1 cellular context compared by ENCODE assay signal in the genomic region with DNA sequence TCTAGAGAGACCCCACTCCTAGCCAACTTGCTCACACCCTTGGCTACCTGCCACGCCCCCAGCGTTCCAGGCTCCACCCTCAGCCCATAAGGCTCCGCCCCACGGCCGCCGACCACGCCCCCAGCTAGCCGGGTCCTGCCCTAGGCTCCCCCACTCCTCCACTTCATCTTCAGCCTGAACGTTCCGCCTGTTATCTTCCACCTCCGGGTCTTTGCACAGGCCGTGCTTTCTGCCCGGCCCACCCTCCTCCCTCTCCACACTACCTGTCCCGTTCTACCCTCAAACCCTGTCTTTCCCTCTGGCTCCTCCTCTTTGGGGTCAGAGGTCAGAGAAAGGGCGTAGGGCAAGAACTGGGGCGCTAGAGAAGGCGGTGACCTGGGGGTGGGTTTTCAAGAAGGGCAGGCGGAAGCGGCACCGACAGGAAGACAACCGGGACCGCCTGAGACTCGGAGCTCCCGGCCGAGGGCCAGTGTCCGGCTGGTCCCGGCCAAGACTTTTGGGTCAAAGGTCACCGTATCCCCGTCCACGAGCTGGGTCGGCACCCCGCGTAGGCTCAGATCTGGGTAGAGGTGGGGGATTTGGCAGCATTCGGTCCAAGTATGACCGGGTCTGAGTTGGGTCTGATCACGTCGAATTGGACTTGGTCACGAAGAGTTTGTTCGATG.
TF ChIP-seq lines count a peak whose summit lies in the region.

No MANE protein-coding gene starts in this region.

TF ChIP-seq in K562, 482 proteins besides CTCF, POLR2A, EP300 and RAD21 (continued from another document and continues in another):
- TF ChIP-seq, protein P1, sequence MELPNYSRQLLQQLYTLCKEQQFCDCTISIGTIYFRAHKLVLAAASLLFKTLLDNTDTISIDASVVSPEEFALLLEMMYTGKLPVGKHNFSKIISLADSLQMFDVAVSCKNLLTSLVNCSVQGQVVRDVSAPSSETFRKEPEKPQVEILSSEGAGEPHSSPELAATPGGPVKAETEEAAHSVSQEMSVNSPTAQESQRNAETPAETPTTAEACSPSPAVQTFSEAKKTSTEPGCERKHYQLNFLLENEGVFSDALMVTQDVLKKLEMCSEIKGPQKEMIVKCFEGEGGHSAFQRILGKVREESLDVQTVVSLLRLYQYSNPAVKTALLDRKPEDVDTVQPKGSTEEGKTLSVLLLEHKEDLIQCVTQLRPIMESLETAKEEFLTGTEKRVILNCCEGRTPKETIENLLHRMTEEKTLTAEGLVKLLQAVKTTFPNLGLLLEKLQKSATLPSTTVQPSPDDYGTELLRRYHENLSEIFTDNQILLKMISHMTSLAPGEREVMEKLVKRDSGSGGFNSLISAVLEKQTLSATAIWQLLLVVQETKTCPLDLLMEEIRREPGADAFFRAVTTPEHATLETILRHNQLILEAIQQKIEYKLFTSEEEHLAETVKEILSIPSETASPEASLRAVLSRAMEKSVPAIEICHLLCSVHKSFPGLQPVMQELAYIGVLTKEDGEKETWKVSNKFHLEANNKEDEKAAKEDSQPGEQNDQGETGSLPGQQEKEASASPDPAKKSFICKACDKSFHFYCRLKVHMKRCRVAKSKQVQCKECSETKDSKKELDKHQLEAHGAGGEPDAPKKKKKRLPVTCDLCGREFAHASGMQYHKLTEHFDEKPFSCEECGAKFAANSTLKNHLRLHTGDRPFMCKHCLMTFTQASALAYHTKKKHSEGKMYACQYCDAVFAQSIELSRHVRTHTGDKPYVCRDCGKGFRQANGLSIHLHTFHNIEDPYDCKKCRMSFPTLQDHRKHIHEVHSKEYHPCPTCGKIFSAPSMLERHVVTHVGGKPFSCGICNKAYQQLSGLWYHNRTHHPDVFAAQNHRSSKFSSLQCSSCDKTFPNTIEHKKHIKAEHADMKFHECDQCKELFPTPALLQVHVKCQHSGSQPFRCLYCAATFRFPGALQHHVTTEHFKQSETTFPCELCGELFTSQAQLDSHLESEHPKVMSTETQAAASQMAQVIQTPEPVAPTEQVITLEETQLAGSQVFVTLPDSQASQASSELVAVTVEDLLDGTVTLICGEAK (IDR thresholded peaks at IDR 0.05), result peak; percentile 94
- TF ChIP-seq, protein P1 (CRISPR knock-in tag; IDR thresholded peaks at IDR 0.05), result no peak
- TF ChIP-seq ZNF217 (CRISPR knock-in tag; IDR thresholded peaks at IDR 0.05), result no peak
- TF ChIP-seq CBX5 (IDR thresholded peaks at IDR 0.05; ENCODE audit: borderline replicate concordance, low read depth), result no peak
- no peak for TF ChIP-seq SPI1 (IDR thresholded peaks at IDR 0.05; ENCODE audit: borderline replicate concordance, low read depth, low read length)
- TF ChIP-seq, protein P2, sequence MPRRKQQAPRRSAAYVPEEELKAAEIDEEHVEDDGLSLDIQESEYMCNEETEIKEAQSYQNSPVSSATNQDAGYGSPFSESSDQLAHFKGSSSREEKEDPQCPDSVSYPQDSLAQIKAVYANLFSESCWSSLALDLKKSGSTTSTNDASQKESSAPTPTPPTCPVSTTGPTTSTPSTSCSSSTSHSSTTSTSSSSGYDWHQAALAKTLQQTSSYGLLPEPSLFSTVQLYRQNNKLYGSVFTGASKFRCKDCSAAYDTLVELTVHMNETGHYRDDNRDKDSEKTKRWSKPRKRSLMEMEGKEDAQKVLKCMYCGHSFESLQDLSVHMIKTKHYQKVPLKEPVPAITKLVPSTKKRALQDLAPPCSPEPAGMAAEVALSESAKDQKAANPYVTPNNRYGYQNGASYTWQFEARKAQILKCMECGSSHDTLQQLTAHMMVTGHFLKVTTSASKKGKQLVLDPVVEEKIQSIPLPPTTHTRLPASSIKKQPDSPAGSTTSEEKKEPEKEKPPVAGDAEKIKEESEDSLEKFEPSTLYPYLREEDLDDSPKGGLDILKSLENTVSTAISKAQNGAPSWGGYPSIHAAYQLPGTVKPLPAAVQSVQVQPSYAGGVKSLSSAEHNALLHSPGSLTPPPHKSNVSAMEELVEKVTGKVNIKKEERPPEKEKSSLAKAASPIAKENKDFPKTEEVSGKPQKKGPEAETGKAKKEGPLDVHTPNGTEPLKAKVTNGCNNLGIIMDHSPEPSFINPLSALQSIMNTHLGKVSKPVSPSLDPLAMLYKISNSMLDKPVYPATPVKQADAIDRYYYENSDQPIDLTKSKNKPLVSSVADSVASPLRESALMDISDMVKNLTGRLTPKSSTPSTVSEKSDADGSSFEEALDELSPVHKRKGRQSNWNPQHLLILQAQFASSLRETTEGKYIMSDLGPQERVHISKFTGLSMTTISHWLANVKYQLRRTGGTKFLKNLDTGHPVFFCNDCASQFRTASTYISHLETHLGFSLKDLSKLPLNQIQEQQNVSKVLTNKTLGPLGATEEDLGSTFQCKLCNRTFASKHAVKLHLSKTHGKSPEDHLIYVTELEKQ (CRISPR knock-in tag; IDR thresholded peaks at IDR 0.05), result no peak
- TF ChIP-seq MTF1 (CRISPR knock-in tag; IDR thresholded peaks at IDR 0.05; ENCODE audit: borderline replicate concordance), result no peak
- TF ChIP-seq MAZ (CRISPR knock-in tag; conservative IDR thresholded peaks at IDR 0.05 in 1 of 2, IDR thresholded peaks at IDR 0.05 in 1 of 2), result peak; percentile 70 to 95; a peak in 3 of 4 replicates
- TF ChIP-seq ZNF384 (IDR thresholded peaks at IDR 0.05; ENCODE audit: low read depth, low read length), result no peak
- TF ChIP-seq FOSL1 (tag; conservative IDR thresholded peaks at IDR 0.05), result no peak
- TF ChIP-seq ZC3H11A (IDR thresholded peaks at IDR 0.05; ENCODE audit: low read depth, low read length), result no peak
- TF ChIP-seq SNRNP70 (optimal IDR thresholded peaks at IDR 0.05; ENCODE audit: low read depth, low read length), result no peak
- TF ChIP-seq, protein P3, sequence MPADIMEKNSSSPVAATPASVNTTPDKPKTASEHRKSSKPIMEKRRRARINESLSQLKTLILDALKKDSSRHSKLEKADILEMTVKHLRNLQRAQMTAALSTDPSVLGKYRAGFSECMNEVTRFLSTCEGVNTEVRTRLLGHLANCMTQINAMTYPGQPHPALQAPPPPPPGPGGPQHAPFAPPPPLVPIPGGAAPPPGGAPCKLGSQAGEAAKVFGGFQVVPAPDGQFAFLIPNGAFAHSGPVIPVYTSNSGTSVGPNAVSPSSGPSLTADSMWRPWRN (IDR thresholded peaks at IDR 0.05; ENCODE audit: low read depth), result no peak
- TF ChIP-seq ETV5 (CRISPR knock-in tag; IDR thresholded peaks at IDR 0.05; ENCODE audit: low read depth), result peak; percentile 55; the same call in 1 of the 2 replicates
- TF ChIP-seq PCBP2 (IDR thresholded peaks at IDR 0.05; ENCODE audit: low read depth, low read length, poor library complexity, severe bottlenecking), result no peak
- no peak for TF ChIP-seq SRSF3 (IDR thresholded peaks at IDR 0.05; ENCODE audit: insufficient read depth, low read length)
- TF ChIP-seq, protein P4, sequence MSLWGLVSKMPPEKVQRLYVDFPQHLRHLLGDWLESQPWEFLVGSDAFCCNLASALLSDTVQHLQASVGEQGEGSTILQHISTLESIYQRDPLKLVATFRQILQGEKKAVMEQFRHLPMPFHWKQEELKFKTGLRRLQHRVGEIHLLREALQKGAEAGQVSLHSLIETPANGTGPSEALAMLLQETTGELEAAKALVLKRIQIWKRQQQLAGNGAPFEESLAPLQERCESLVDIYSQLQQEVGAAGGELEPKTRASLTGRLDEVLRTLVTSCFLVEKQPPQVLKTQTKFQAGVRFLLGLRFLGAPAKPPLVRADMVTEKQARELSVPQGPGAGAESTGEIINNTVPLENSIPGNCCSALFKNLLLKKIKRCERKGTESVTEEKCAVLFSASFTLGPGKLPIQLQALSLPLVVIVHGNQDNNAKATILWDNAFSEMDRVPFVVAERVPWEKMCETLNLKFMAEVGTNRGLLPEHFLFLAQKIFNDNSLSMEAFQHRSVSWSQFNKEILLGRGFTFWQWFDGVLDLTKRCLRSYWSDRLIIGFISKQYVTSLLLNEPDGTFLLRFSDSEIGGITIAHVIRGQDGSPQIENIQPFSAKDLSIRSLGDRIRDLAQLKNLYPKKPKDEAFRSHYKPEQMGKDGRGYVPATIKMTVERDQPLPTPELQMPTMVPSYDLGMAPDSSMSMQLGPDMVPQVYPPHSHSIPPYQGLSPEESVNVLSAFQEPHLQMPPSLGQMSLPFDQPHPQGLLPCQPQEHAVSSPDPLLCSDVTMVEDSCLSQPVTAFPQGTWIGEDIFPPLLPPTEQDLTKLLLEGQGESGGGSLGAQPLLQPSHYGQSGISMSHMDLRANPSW (CRISPR knock-in tag; IDR thresholded peaks at IDR 0.05), result no peak
- peak; percentile 68; the same call in 1 of the 2 replicates for TF ChIP-seq KLF13 (tag; IDR thresholded peaks at IDR 0.05; ENCODE audit: borderline replicate concordance, low read depth)
- peak; percentile 71 for TF ChIP-seq SUPT5H (IDR thresholded peaks at IDR 0.05)
- TF ChIP-seq ZZZ3 (IDR thresholded peaks at IDR 0.05), result no peak
- peak; percentile 76 to 91; a peak in 3 of 4 replicates for TF ChIP-seq HDAC1 (IDR thresholded peaks at IDR 0.05)
- peak; percentile 76 for TF ChIP-seq SMARCA4 (IDR thresholded peaks at IDR 0.05)
- no peak for TF ChIP-seq MYBL2 (IDR thresholded peaks at IDR 0.05; ENCODE audit: low read depth)
- no peak for TF ChIP-seq MYBL2 (CRISPR knock-in tag; IDR thresholded peaks at IDR 0.05; ENCODE audit: borderline replicate concordance)
- TF ChIP-seq, protein P5, sequence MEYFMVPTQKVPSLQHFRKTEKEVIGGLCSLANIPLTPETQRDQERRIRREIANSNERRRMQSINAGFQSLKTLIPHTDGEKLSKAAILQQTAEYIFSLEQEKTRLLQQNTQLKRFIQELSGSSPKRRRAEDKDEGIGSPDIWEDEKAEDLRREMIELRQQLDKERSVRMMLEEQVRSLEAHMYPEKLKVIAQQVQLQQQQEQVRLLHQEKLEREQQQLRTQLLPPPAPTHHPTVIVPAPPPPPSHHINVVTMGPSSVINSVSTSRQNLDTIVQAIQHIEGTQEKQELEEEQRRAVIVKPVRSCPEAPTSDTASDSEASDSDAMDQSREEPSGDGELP (CRISPR knock-in tag; IDR thresholded peaks at IDR 0.05; ENCODE audit: borderline replicate concordance), result peak; percentile 91
- no peak for TF ChIP-seq HSF4 (CRISPR knock-in tag; IDR thresholded peaks at IDR 0.05; ENCODE audit: borderline replicate concordance)
- TF ChIP-seq WHSC1 (IDR thresholded peaks at IDR 0.05; ENCODE audit: low read length), result no peak
- TF ChIP-seq RBM15 (IDR thresholded peaks at IDR 0.05; ENCODE audit: insufficient read depth, low read length), result no peak
- TF ChIP-seq, protein P6, sequence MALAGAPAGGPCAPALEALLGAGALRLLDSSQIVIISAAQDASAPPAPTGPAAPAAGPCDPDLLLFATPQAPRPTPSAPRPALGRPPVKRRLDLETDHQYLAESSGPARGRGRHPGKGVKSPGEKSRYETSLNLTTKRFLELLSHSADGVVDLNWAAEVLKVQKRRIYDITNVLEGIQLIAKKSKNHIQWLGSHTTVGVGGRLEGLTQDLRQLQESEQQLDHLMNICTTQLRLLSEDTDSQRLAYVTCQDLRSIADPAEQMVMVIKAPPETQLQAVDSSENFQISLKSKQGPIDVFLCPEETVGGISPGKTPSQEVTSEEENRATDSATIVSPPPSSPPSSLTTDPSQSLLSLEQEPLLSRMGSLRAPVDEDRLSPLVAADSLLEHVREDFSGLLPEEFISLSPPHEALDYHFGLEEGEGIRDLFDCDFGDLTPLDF (CRISPR knock-in tag; IDR thresholded peaks at IDR 0.05), result no peak
- TF ChIP-seq, protein P7, sequence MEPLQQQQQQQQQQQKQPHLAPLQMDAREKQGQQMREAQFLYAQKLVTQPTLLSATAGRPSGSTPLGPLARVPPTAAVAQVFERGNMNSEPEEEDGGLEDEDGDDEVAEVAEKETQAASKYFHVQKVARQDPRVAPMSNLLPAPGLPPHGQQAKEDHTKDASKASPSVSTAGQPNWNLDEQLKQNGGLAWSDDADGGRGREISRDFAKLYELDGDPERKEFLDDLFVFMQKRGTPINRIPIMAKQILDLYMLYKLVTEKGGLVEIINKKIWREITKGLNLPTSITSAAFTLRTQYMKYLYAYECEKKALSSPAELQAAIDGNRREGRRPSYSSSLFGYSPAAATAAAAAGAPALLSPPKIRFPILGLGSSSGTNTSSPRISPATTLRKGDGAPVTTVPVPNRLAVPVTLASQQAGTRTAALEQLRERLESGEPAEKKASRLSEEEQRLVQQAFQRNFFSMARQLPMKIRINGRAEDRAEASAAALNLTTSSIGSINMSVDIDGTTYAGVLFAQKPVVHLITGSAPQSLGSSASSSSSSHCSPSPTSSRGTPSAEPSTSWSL (CRISPR knock-in tag; IDR thresholded peaks at IDR 0.05; ENCODE audit: borderline replicate concordance), result peak; percentile 67; the same call in 1 of the 2 replicates
- TF ChIP-seq, protein P8, sequence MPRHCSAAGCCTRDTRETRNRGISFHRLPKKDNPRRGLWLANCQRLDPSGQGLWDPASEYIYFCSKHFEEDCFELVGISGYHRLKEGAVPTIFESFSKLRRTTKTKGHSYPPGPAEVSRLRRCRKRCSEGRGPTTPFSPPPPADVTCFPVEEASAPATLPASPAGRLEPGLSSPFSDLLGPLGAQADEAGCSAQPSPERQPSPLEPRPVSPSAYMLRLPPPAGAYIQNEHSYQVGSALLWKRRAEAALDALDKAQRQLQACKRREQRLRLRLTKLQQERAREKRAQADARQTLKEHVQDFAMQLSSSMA (CRISPR knock-in tag; IDR thresholded peaks at IDR 0.05), result no peak
- TF ChIP-seq, protein P9, sequence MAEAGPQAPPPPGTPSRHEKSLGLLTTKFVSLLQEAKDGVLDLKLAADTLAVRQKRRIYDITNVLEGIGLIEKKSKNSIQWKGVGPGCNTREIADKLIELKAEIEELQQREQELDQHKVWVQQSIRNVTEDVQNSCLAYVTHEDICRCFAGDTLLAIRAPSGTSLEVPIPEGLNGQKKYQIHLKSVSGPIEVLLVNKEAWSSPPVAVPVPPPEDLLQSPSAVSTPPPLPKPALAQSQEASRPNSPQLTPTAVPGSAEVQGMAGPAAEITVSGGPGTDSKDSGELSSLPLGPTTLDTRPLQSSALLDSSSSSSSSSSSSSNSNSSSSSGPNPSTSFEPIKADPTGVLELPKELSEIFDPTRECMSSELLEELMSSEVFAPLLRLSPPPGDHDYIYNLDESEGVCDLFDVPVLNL (CRISPR knock-in tag; IDR thresholded peaks at IDR 0.05; ENCODE audit: low read depth), result no peak
